Comparison of ENCODE assay signal across 1 cellular context in the genomic region with DNA sequence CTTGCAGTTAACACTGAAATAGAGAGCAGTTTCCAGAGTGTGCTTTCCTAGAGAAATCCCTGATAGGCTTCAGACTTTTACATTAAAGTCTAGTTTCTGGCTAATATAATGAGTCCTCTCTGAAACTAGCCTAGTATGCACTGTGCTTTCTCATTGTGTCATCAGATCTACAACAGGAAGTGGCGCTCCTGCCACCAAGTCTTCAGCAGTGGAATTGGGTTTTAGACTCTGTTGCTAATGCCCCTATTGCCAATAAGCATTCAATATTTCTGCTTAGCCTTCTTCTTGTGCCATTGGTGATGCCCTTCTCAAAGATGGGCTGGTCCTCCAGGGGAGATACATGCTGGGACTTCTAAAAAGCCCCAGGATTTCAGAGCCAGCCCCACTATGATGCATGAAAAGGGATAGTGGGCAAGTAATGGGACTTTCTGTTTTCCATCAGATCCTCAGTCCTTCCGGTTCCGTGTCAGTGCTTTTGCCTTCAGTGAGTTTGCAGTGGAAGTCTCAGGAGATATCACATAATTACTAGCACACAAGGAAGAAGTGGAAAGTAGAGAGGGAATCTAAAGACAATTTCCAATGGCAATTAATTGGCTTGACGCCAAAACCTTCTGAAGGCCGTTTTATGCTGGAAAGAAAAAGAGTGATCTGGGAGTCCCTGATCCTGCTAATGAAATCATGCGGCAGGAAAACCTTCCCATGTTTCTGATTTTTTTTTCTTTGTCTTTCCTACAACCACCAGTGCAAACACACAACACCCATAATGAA.
TF ChIP-seq lines count a peak whose summit lies in the region.

No MANE protein-coding gene starts in this region.

TF ChIP-seq in K562, 482 proteins besides CTCF, POLR2A, EP300 and RAD21 (continued from another document and continues in another):
- TF ChIP-seq, protein P1, sequence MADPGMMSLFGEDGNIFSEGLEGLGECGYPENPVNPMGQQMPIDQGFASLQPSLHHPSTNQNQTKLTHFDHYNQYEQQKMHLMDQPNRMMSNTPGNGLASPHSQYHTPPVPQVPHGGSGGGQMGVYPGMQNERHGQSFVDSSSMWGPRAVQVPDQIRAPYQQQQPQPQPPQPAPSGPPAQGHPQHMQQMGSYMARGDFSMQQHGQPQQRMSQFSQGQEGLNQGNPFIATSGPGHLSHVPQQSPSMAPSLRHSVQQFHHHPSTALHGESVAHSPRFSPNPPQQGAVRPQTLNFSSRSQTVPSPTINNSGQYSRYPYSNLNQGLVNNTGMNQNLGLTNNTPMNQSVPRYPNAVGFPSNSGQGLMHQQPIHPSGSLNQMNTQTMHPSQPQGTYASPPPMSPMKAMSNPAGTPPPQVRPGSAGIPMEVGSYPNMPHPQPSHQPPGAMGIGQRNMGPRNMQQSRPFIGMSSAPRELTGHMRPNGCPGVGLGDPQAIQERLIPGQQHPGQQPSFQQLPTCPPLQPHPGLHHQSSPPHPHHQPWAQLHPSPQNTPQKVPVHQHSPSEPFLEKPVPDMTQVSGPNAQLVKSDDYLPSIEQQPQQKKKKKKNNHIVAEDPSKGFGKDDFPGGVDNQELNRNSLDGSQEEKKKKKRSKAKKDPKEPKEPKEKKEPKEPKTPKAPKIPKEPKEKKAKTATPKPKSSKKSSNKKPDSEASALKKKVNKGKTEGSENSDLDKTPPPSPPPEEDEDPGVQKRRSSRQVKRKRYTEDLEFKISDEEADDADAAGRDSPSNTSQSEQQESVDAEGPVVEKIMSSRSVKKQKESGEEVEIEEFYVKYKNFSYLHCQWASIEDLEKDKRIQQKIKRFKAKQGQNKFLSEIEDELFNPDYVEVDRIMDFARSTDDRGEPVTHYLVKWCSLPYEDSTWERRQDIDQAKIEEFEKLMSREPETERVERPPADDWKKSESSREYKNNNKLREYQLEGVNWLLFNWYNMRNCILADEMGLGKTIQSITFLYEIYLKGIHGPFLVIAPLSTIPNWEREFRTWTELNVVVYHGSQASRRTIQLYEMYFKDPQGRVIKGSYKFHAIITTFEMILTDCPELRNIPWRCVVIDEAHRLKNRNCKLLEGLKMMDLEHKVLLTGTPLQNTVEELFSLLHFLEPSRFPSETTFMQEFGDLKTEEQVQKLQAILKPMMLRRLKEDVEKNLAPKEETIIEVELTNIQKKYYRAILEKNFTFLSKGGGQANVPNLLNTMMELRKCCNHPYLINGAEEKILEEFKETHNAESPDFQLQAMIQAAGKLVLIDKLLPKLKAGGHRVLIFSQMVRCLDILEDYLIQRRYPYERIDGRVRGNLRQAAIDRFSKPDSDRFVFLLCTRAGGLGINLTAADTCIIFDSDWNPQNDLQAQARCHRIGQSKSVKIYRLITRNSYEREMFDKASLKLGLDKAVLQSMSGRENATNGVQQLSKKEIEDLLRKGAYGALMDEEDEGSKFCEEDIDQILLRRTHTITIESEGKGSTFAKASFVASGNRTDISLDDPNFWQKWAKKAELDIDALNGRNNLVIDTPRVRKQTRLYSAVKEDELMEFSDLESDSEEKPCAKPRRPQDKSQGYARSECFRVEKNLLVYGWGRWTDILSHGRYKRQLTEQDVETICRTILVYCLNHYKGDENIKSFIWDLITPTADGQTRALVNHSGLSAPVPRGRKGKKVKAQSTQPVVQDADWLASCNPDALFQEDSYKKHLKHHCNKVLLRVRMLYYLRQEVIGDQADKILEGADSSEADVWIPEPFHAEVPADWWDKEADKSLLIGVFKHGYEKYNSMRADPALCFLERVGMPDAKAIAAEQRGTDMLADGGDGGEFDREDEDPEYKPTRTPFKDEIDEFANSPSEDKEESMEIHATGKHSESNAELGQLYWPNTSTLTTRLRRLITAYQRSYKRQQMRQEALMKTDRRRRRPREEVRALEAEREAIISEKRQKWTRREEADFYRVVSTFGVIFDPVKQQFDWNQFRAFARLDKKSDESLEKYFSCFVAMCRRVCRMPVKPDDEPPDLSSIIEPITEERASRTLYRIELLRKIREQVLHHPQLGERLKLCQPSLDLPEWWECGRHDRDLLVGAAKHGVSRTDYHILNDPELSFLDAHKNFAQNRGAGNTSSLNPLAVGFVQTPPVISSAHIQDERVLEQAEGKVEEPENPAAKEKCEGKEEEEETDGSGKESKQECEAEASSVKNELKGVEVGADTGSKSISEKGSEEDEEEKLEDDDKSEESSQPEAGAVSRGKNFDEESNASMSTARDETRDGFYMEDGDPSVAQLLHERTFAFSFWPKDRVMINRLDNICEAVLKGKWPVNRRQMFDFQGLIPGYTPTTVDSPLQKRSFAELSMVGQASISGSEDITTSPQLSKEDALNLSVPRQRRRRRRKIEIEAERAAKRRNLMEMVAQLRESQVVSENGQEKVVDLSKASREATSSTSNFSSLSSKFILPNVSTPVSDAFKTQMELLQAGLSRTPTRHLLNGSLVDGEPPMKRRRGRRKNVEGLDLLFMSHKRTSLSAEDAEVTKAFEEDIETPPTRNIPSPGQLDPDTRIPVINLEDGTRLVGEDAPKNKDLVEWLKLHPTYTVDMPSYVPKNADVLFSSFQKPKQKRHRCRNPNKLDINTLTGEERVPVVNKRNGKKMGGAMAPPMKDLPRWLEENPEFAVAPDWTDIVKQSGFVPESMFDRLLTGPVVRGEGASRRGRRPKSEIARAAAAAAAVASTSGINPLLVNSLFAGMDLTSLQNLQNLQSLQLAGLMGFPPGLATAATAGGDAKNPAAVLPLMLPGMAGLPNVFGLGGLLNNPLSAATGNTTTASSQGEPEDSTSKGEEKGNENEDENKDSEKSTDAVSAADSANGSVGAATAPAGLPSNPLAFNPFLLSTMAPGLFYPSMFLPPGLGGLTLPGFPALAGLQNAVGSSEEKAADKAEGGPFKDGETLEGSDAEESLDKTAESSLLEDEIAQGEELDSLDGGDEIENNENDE (IDR thresholded peaks at IDR 0.05; ENCODE audit: low read depth, low read length) = no peak
- no peak for TF ChIP-seq YBX1 (IDR thresholded peaks at IDR 0.05)
- 0 out of 2 replicates have a peak, but pooled peaks have one; percentile 44 for TF ChIP-seq ZNF311 (CRISPR knock-in tag; IDR thresholded peaks at IDR 0.05)
- TF ChIP-seq MAFF (IDR thresholded peaks at IDR 0.05; ENCODE audit: low read length) = no peak
- TF ChIP-seq MTA2 (IDR thresholded peaks at IDR 0.05; ENCODE audit: low read depth) = no peak
- TF ChIP-seq, protein P2, sequence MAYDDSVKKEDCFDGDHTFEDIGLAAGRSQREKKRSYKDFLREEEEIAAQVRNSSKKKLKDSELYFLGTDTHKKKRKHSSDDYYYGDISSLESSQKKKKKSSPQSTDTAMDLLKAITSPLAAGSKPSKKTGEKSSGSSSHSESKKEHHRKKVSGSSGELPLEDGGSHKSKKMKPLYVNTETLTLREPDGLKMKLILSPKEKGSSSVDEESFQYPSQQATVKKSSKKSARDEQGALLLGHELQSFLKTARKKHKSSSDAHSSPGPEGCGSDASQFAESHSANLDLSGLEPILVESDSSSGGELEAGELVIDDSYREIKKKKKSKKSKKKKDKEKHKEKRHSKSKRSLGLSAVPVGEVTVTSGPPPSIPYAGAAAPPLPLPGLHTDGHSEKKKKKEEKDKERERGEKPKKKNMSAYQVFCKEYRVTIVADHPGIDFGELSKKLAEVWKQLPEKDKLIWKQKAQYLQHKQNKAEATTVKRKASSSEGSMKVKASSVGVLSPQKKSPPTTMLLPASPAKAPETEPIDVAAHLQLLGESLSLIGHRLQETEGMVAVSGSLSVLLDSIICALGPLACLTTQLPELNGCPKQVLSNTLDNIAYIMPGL (CRISPR knock-in tag; IDR thresholded peaks at IDR 0.05) = no peak
- no peak for TF ChIP-seq ZNF253 (CRISPR knock-in tag; conservative IDR thresholded peaks at IDR 0.05)
- TF ChIP-seq, protein P3, sequence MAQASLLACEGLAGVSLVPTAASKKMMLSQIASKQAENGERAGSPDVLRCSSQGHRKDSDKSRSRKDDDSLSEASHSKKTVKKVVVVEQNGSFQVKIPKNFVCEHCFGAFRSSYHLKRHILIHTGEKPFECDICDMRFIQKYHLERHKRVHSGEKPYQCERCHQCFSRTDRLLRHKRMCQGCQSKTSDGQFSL (CRISPR knock-in tag; IDR thresholded peaks at IDR 0.05) = no peak
- TF ChIP-seq, protein P3 (tag; IDR thresholded peaks at IDR 0.05) = no peak
- no peak; the same call in 1 of the 2 replicates for TF ChIP-seq DMBX1 (CRISPR knock-in tag; IDR thresholded peaks at IDR 0.05; ENCODE audit: borderline replicate concordance)
- TF ChIP-seq, protein P4, sequence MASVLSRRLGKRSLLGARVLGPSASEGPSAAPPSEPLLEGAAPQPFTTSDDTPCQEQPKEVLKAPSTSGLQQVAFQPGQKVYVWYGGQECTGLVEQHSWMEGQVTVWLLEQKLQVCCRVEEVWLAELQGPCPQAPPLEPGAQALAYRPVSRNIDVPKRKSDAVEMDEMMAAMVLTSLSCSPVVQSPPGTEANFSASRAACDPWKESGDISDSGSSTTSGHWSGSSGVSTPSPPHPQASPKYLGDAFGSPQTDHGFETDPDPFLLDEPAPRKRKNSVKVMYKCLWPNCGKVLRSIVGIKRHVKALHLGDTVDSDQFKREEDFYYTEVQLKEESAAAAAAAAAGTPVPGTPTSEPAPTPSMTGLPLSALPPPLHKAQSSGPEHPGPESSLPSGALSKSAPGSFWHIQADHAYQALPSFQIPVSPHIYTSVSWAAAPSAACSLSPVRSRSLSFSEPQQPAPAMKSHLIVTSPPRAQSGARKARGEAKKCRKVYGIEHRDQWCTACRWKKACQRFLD (CRISPR knock-in tag; IDR thresholded peaks at IDR 0.05) = peak; percentile 51; the same call in 1 of the 2 replicates
- TF ChIP-seq FOSL1 (tag; conservative IDR thresholded peaks at IDR 0.05) = no peak
- TF ChIP-seq TAL1 (IDR thresholded peaks at IDR 0.05) = no peak
- TF ChIP-seq, protein P5, sequence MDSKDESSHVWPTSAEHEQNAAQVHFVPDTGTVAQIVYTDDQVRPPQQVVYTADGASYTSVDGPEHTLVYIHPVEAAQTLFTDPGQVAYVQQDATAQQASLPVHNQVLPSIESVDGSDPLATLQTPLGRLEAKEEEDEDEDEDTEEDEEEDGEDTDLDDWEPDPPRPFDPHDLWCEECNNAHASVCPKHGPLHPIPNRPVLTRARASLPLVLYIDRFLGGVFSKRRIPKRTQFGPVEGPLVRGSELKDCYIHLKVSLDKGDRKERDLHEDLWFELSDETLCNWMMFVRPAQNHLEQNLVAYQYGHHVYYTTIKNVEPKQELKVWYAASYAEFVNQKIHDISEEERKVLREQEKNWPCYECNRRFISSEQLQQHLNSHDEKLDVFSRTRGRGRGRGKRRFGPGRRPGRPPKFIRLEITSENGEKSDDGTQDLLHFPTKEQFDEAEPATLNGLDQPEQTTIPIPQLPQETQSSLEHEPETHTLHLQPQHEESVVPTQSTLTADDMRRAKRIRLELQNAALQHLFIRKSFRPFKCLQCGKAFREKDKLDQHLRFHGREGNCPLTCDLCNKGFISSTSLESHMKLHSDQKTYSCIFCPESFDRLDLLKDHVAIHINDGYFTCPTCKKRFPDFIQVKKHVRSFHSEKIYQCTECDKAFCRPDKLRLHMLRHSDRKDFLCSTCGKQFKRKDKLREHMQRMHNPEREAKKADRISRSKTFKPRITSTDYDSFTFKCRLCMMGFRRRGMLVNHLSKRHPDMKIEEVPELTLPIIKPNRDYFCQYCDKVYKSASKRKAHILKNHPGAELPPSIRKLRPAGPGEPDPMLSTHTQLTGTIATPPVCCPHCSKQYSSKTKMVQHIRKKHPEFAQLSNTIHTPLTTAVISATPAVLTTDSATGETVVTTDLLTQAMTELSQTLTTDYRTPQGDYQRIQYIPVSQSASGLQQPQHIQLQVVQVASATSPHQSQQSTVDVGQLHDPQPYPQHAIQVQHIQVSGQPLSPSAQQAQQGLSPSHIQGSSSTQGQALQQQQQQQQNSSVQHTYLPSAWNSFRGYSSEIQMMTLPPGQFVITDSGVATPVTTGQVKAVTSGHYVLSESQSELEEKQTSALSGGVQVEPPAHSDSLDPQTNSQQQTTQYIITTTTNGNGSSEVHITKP (IDR thresholded peaks at IDR 0.05; ENCODE audit: partially characterized antibody) = no peak
- no peak for TF ChIP-seq FOXJ2 (tag; IDR thresholded peaks at IDR 0.05)
- TF ChIP-seq ZNF239 (CRISPR knock-in tag; IDR thresholded peaks at IDR 0.05) = 0 out of 2 replicates have a peak, but pooled peaks have one; percentile 29
- TF ChIP-seq POLR2AphosphoS2 (IDR thresholded peaks at IDR 0.05; ENCODE audit: low read length) = no peak
- peak; percentile 71 for TF ChIP-seq GABPA (tag; conservative IDR thresholded peaks at IDR 0.05; ENCODE audit: low read depth)
- no peak for TF ChIP-seq U2AF2 (optimal IDR thresholded peaks at IDR 0.05; ENCODE audit: low read depth, low read length)
- 0 out of 2 replicates have a peak, but pooled peaks have one; percentile 41 for TF ChIP-seq ZNF584 (CRISPR knock-in tag; IDR thresholded peaks at IDR 0.05; ENCODE audit: low read depth)
- TF ChIP-seq, protein P6, sequence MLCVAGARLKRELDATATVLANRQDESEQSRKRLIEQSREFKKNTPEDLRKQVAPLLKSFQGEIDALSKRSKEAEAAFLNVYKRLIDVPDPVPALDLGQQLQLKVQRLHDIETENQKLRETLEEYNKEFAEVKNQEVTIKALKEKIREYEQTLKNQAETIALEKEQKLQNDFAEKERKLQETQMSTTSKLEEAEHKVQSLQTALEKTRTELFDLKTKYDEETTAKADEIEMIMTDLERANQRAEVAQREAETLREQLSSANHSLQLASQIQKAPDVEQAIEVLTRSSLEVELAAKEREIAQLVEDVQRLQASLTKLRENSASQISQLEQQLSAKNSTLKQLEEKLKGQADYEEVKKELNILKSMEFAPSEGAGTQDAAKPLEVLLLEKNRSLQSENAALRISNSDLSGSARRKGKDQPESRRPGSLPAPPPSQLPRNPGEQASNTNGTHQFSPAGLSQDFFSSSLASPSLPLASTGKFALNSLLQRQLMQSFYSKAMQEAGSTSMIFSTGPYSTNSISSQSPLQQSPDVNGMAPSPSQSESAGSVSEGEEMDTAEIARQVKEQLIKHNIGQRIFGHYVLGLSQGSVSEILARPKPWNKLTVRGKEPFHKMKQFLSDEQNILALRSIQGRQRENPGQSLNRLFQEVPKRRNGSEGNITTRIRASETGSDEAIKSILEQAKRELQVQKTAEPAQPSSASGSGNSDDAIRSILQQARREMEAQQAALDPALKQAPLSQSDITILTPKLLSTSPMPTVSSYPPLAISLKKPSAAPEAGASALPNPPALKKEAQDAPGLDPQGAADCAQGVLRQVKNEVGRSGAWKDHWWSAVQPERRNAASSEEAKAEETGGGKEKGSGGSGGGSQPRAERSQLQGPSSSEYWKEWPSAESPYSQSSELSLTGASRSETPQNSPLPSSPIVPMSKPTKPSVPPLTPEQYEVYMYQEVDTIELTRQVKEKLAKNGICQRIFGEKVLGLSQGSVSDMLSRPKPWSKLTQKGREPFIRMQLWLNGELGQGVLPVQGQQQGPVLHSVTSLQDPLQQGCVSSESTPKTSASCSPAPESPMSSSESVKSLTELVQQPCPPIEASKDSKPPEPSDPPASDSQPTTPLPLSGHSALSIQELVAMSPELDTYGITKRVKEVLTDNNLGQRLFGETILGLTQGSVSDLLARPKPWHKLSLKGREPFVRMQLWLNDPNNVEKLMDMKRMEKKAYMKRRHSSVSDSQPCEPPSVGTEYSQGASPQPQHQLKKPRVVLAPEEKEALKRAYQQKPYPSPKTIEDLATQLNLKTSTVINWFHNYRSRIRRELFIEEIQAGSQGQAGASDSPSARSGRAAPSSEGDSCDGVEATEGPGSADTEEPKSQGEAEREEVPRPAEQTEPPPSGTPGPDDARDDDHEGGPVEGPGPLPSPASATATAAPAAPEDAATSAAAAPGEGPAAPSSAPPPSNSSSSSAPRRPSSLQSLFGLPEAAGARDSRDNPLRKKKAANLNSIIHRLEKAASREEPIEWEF (CRISPR knock-in tag; IDR thresholded peaks at IDR 0.05) = no peak
- TF ChIP-seq ZEB2 (IDR thresholded peaks at IDR 0.05) = no peak
- no peak for TF ChIP-seq SMARCC2 (IDR thresholded peaks at IDR 0.05; ENCODE audit: low read depth)
- TF ChIP-seq ETV6 (IDR thresholded peaks at IDR 0.05; ENCODE audit: borderline replicate concordance in 1 of 2, low read depth in 2 of 2, low read length in 1 of 2) = no peak
- no peak for TF ChIP-seq ETV6 (CRISPR knock-in tag; IDR thresholded peaks at IDR 0.05; ENCODE audit: borderline replicate concordance)
- TF ChIP-seq NFE2L1 (tag; IDR thresholded peaks at IDR 0.05; ENCODE audit: borderline replicate concordance, low read depth) = no peak
- TF ChIP-seq PHTF2 (CRISPR knock-in tag; IDR thresholded peaks at IDR 0.05) = no peak
- TF ChIP-seq NFIX (CRISPR knock-in tag; IDR thresholded peaks at IDR 0.05; ENCODE audit: low read depth) = peak; percentile 95
